Comparison of ENCODE assay signal across 1 cellular context in genomic region chr22:46026907-46027218, GRCh38.
TF ChIP-seq lines count a peak whose summit lies in the region.

No MANE protein-coding gene starts in this region.

TF ChIP-seq in SK-N-SH, 30 proteins besides CTCF, POLR2A, EP300 and RAD21 (continued from another document):
- no peak for TF ChIP-seq ZBTB33 (IDR thresholded peaks at IDR 0.05; ENCODE audit: borderline replicate concordance, low read depth)
- TF ChIP-seq GATA2 (CRISPR knock-in tag; IDR thresholded peaks at IDR 0.05): no peak
- TF ChIP-seq RCOR1 (IDR thresholded peaks at IDR 0.05; ENCODE audit: low read length): no peak
- no peak for TF ChIP-seq REST (IDR thresholded peaks at IDR 0.05; ENCODE audit: low read depth, low read length)
- TF ChIP-seq TAF1 (IDR thresholded peaks at IDR 0.05; ENCODE audit: borderline replicate concordance, low read depth, low read length): no peak
- TF ChIP-seq YY1 (IDR thresholded peaks at IDR 0.05; ENCODE audit: low read depth): no peak
- no peak for TF ChIP-seq JUND (IDR thresholded peaks at IDR 0.05)
